In the genomic region with DNA sequence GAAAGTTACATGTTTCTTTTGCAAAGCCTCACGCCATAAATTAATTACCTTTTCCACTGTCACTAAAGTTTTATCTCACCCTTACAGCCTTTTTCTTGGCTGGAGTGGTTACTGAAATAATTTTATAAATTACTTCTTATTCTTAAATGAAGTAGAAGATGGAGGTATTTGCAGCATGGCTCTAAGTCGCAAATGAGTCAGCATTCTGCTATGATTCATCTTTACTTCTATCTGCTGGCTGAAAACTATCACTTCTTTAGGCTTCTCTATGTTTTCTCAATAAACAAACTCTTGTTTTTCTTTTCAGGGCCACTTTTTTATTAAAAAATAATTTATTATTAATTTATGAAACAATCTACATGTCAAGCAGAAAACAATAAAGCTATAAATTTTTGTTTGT, we compare ENCODE assay signal across 14 cellular contexts.
DNase-seq lines count a peak whose midpoint lies in the region; ATAC-seq and TF ChIP-seq lines count a peak whose summit lies in the region.
"Had no signal": no experiment of that assay in that cellular context is flagged by ENCODE, and none has a peak within 500 bp of the region (broad histone marks: within the 10 kb centered on the region; RNA-seq: fewer than 3 reads in every experiment).

No MANE protein-coding gene starts in this region.

- no peaks in the 10 kb centered on the region for H3K9me3 ChIP-seq in left lung

- peak; percentile 18 for DNase-seq in EL
- peak; percentile 18 to 63 for DNase-seq in cardiac fibroblast (ENCODE audit: low read depth in 2 of 2)
- peak; percentile 49 for DNase-seq in iris pigment epithelial cell (ENCODE audit: low read depth)
- no peak for DNase-seq in NCI-H1105 (lab: John Stamatoyannopoulos, UW)
- DNase-seq in NCI-H128 (lab: John Stamatoyannopoulos, UW; ENCODE audit: unreplicated experiment): no peak
- no peak for DNase-seq in left lung
- DNase-seq in natural killer cell treated with Interleukin-12 subunit alpha and Interleukin-12 subunit beta and Interleukin-15 and Interleukin-18, amount 100 ng/mL, for 72 hours (ENCODE audit: low spot score): no peak
- DNase-seq: CD8-positive, alpha-beta T cell; GOT3; Karpas-422; NCI-H446; NCI-H748 treated with DMSO at 0.1 percent for 48 hours; PC-9 had no signal

- ATAC-seq in SK-N-SH treated with all-trans-retinoic acid at 6 μM for 48 hours (peak; percentile 40; the same call in 1 of the 3 replicates), left lung (no peak)
- ATAC-seq in natural killer cell treated with Interleukin-12 subunit alpha and Interleukin-12 subunit beta and Interleukin-15 and Interleukin-18, amount 100 ng/mL, for 72 hours: no peak
- ATAC-seq: CD8-positive, alpha-beta T cell had no signal

- H3K4me3 ChIP-seq in cardiac fibroblast (replicated peaks in 1 of 2; ENCODE audit: low read depth in 2 of 2, low read length in 2 of 2): no peak overlapping the region
- H3K4me3 ChIP-seq in left lung: no peak overlapping the region
- H3K4me3 ChIP-seq: PC-9 had no signal

- H3K36me3 ChIP-seq in left lung: no peaks in the 10 kb centered on the region

- H3K36me3 Mint-ChIP-seq in natural killer cell treated with Interleukin-12 subunit alpha and Interleukin-12 subunit beta and Interleukin-15 and Interleukin-18, amount 100 ng/mL, for 72 hours: no peaks in the 10 kb centered on the region
- H3K36me3 Mint-ChIP-seq: CD8-positive, alpha-beta T cell had no signal

- peaks cover 6 to 9% of the 10 kb centered on the region in 2 donors for H3K27me3 Mint-ChIP-seq in natural killer cell treated with Interleukin-12 subunit alpha and Interleukin-12 subunit beta and Interleukin-15 and Interleukin-18, amount 100 ng/mL, for 72 hours

- peaks cover 0 to 6% of the 10 kb centered on the region in 2 donors for H3K27me3 ChIP-seq in left lung

- H3K27ac Mint-ChIP-seq in natural killer cell treated with Interleukin-12 subunit alpha and Interleukin-12 subunit beta and Interleukin-15 and Interleukin-18, amount 100 ng/mL, for 72 hours: no peak overlapping the region
- H3K27ac Mint-ChIP-seq: CD8-positive, alpha-beta T cell had no signal

- peaks cover 3% of the 10 kb centered on the region for H3K9me3 Mint-ChIP-seq in natural killer cell treated with Interleukin-12 subunit alpha and Interleukin-12 subunit beta and Interleukin-15 and Interleukin-18, amount 100 ng/mL, for 72 hours
- H3K9me3 Mint-ChIP-seq: CD8-positive, alpha-beta T cell had no signal

- intact Hi-C loops in left lung (cut with DNase I): no loop called here

- H3K4me1 ChIP-seq in left lung: no peaks in the 10 kb centered on the region

- H3K27ac ChIP-seq in left lung: no peak overlapping the region
- H3K27ac ChIP-seq: PC-9 had no signal

- no peak overlapping the region for H3K4me3 Mint-ChIP-seq in natural killer cell treated with Interleukin-12 subunit alpha and Interleukin-12 subunit beta and Interleukin-15 and Interleukin-18, amount 100 ng/mL, for 72 hours
- H3K4me3 Mint-ChIP-seq: CD8-positive, alpha-beta T cell had no signal

- H3K4me1 Mint-ChIP-seq in natural killer cell treated with Interleukin-12 subunit alpha and Interleukin-12 subunit beta and Interleukin-15 and Interleukin-18, amount 100 ng/mL, for 72 hours (ENCODE audit: low read depth in 2 of 2): no peaks in the 10 kb centered on the region

- TF ChIP-seq CTCF in cardiac fibroblast (IDR thresholded peaks at IDR 0.05; ENCODE audit: low read depth, low read length) (no peak), left lung (IDR thresholded peaks at IDR 0.05) (no peak)

TF ChIP-seq in SK-N-SH treated with all-trans-retinoic acid at 6 μM for 48 hours, 23 proteins besides CTCF, POLR2A, EP300 and RAD21:
- TF ChIP-seq ZFP30 (CRISPR knock-in tag; IDR thresholded peaks at IDR 0.05): no peak
- no peak for TF ChIP-seq ZNF8 (CRISPR knock-in tag; IDR thresholded peaks at IDR 0.05)
- TF ChIP-seq TCF4 (CRISPR knock-in tag; IDR thresholded peaks at IDR 0.05; ENCODE audit: borderline replicate concordance): no peak
- no peak for TF ChIP-seq SNAI2 (CRISPR knock-in tag; IDR thresholded peaks at IDR 0.05)
- TF ChIP-seq, protein P1, sequence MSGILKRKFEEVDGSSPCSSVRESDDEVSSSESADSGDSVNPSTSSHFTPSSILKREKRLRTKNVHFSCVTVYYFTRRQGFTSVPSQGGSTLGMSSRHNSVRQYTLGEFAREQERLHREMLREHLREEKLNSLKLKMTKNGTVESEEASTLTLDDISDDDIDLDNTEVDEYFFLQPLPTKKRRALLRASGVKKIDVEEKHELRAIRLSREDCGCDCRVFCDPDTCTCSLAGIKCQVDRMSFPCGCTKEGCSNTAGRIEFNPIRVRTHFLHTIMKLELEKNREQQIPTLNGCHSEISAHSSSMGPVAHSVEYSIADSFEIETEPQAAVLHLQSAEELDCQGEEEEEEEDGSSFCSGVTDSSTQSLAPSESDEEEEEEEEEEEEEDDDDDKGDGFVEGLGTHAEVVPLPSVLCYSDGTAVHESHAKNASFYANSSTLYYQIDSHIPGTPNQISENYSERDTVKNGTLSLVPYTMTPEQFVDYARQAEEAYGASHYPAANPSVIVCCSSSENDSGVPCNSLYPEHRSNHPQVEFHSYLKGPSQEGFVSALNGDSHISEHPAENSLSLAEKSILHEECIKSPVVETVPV (CRISPR knock-in tag; IDR thresholded peaks at IDR 0.05): no peak
- TF ChIP-seq ESRRG (CRISPR knock-in tag; IDR thresholded peaks at IDR 0.05): no peak
- TF ChIP-seq ZC3H10 (CRISPR knock-in tag; IDR thresholded peaks at IDR 0.05): no peak
- TF ChIP-seq ISL1 (CRISPR knock-in tag; IDR thresholded peaks at IDR 0.05): no peak
- TF ChIP-seq RARB (CRISPR knock-in tag; IDR thresholded peaks at IDR 0.05): no peak
- no peak for TF ChIP-seq BACH2 (CRISPR knock-in tag; IDR thresholded peaks at IDR 0.05; ENCODE audit: borderline replicate concordance)
- no peak for TF ChIP-seq TOX (CRISPR knock-in tag; IDR thresholded peaks at IDR 0.05; ENCODE audit: borderline replicate concordance)
- TF ChIP-seq, protein P2, sequence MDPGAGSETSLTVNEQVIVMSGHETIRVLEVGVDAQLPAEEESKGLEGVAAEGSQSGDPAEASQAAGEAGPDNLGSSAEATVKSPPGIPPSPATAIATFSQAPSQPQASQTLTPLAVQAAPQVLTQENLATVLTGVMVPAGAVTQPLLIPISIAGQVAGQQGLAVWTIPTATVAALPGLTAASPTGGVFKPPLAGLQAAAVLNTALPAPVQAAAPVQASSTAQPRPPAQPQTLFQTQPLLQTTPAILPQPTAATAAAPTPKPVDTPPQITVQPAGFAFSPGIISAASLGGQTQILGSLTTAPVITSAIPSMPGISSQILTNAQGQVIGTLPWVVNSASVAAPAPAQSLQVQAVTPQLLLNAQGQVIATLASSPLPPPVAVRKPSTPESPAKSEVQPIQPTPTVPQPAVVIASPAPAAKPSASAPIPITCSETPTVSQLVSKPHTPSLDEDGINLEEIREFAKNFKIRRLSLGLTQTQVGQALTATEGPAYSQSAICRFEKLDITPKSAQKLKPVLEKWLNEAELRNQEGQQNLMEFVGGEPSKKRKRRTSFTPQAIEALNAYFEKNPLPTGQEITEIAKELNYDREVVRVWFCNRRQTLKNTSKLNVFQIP (CRISPR knock-in tag; IDR thresholded peaks at IDR 0.05; ENCODE audit: borderline replicate concordance, low read depth): no peak
- no peak for TF ChIP-seq ZNF70 (CRISPR knock-in tag; IDR thresholded peaks at IDR 0.05)
- TF ChIP-seq OSR1 (CRISPR knock-in tag; IDR thresholded peaks at IDR 0.05): no peak
- TF ChIP-seq ARNTL (CRISPR knock-in tag; IDR thresholded peaks at IDR 0.05; ENCODE audit: borderline replicate concordance, low read depth): no peak

Comparison
In these comparisons a context has a peak if more than half of its experiments do, and no peak if none do; other contexts are left out.
1. DNase-seq: peak in EL (single experiment), cardiac fibroblast (2 of 2) and iris pigment epithelial cell (single experiment); none in NCI-H1105 (single experiment), NCI-H128 (single experiment), left lung (0 of 2) and natural killer cell treated with Interleukin-12 subunit alpha and Interleukin-12 subunit beta and Interleukin-15 and Interleukin-18, amount 100 ng/mL, for 72 hours (single experiment).